ENCODE assay signal across 21 cellular contexts in the genomic region with DNA sequence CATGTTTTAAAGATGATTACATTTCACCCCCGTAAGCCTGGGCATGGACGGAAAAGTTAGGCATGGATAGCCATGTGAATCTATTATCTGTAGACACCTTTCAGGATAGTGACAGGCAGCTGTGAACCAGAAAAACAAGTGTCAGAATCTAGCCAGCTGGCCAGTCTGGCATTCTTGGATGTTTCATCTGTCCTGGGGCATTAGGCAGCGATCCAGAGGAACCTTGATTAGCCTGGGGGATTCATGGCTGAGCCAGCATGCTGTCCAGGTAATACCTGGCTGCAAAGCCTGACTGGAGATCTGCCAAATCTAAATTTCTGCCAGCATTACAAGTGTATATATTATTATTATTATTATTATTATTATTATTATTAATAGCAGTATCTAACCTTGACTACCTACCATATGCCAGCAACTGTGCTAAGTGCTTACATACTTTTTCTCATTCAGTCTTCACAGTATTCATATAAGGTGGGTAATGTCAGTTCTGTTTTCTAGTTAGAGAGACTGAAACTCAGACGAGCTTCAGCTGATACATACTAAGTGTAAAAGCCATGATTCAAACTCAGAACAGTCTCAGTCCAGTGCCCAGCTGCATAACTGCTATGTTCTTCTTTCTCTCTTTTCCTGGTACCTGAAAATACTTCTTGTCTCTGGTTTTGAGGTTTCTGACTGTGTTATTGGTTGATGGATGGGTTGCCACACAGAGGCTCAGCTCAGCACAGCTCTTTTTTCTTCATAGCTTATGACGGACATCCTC. TPM values are rescaled to one million over a fixed set of nuclear protein-coding genes. Genes with fewer than 3 reads are reported as not detected.
DNase-seq lines count a peak whose midpoint lies in the region; ATAC-seq and TF ChIP-seq lines count a peak whose summit lies in the region.
"Had no signal": no experiment of that assay in that cellular context is flagged by ENCODE, and none has a peak within 500 bp of the region (broad histone marks: within the 10 kb centered on the region; RNA-seq: fewer than 3 reads in every experiment).

No MANE protein-coding gene starts in this region.

- H3K4me3 Mint-ChIP-seq in stimulated activated naive CD8-positive, alpha-beta T cell treated with anti-CD3 and anti-CD28 coated beads, Interleukin-15, Interleukin-2, amounts not matched to agents 100 ng/mL and 50 ng/mL, for 24 hours, result no peak overlapping the region
- H3K4me3 Mint-ChIP-seq in stimulated activated naive CD8-positive, alpha-beta T cell treated with anti-CD3 and anti-CD28 coated beads, Interleukin-15, amount 100 ng/mL, for 72 hours, result no peak overlapping the region
- peak overlapping the region; percentile 6 for H3K4me3 Mint-ChIP-seq in central memory CD8-positive, alpha-beta T cell
- H3K4me3 Mint-ChIP-seq: CD8-positive, alpha-beta T cell had no signal

- ATAC-seq in stimulated activated naive CD8-positive, alpha-beta T cell treated with anti-CD3 and anti-CD28 coated beads, Interleukin-15, amount 100 ng/mL, for 72 hours, result no peak
- ATAC-seq in PC-3, result no peak
- no peak for ATAC-seq in central memory CD8-positive, alpha-beta T cell (replicated peaks; ENCODE audit: extremely low read depth, poor library complexity, severe bottlenecking)
- ATAC-seq: CD8-positive, alpha-beta T cell; Panc1 had no signal

- no peak for DNase-seq in stimulated activated naive CD8-positive, alpha-beta T cell treated with anti-CD3 and anti-CD28 coated beads, Interleukin-15, amount 100 ng/mL, for 72 hours
- peak; percentile 37 for DNase-seq in PC-3
- no peak for DNase-seq in central memory CD8-positive, alpha-beta T cell (ENCODE audit: low spot score in 2 of 2)
- DNase-seq in AML-193 (lab: John Stamatoyannopoulos, UW), result no peak
- no peak for DNase-seq in dermis blood vessel endothelial cell
- no peak for DNase-seq in HEK293T (ENCODE audit: extremely low spot score)
- DNase-seq: ACHN; Calu3; CD8-positive, alpha-beta T cell; DMS153; KG1; MV-4-11; NCI-H1694; NCI-H2081; NCI-H2171; NCI-H345; NCI-H526 treated with DMSO at 0.1 percent for 48 hours; SJCRH30 had no signal

- no peak overlapping the region for H3K4me2 ChIP-seq in PC-3 (ENCODE audit: low read length)
- H3K4me2 ChIP-seq: BLaER1 treated with 17β-estradiol and CSF1 and Interleukin-3, amounts not matched to agents 10 nM and 100 nM had no signal

- H3K27ac Mint-ChIP-seq in stimulated activated naive CD8-positive, alpha-beta T cell treated with anti-CD3 and anti-CD28 coated beads, Interleukin-15, Interleukin-2, amounts not matched to agents 100 ng/mL and 50 ng/mL, for 24 hours, result peak overlapping the region; percentile 57
- H3K27ac Mint-ChIP-seq in stimulated activated naive CD8-positive, alpha-beta T cell treated with anti-CD3 and anti-CD28 coated beads, Interleukin-15, amount 100 ng/mL, for 72 hours, result no peak overlapping the region
- no peak overlapping the region for H3K27ac Mint-ChIP-seq in central memory CD8-positive, alpha-beta T cell (ENCODE audit: low read depth)
- H3K27ac Mint-ChIP-seq: CD8-positive, alpha-beta T cell had no signal

- no TSS peak for BruUV-seq in PC-3 (replicated peaks; lab: Mats Ljungman, UMichigan)

- H2AFZ ChIP-seq in PC-3 (ENCODE audit: low read length), result no peak overlapping the region

- no peak overlapping the region for H3K9ac ChIP-seq in PC-3 (ENCODE audit: low read length)
- H3K9ac ChIP-seq: BLaER1 treated with 17β-estradiol and CSF1 and Interleukin-3, amounts not matched to agents 10 nM and 100 nM had no signal

- H3K27ac ChIP-seq in PC-3 (ENCODE audit: low read length), result no peak overlapping the region
- H3K27ac ChIP-seq: BLaER1 treated with 17β-estradiol and CSF1 and Interleukin-3, amounts not matched to agents 10 nM and 100 nM; SJCRH30 had no signal

- no peaks in the 10 kb centered on the region for H3F3A ChIP-seq in PC-3 (ENCODE audit: low read length, unreplicated experiment)

- CTCF ChIA-PET in PC-3 (lab: Charles Lee), result no interaction called here
- CTCF ChIA-PET in HEK293T (lab: Yijun Ruan, JAX), result no interaction called here

- no peaks in the 10 kb centered on the region for H3K27me3 ChIP-seq in PC-3 (ENCODE audit: low read length)
- H3K27me3 ChIP-seq: BLaER1 treated with 17β-estradiol and CSF1 and Interleukin-3, amounts not matched to agents 10 nM and 100 nM; SJCRH30 had no signal

- no peak for TF ChIP-seq CTCF in PC-3 (conservative IDR thresholded peaks at IDR 0.05; ENCODE audit: low read depth, low read length)

- no peaks in the 10 kb centered on the region for H3K9me3 Mint-ChIP-seq in stimulated activated naive CD8-positive, alpha-beta T cell treated with anti-CD3 and anti-CD28 coated beads, Interleukin-15, Interleukin-2, amounts not matched to agents 100 ng/mL and 50 ng/mL, for 24 hours
- H3K9me3 Mint-ChIP-seq in stimulated activated naive CD8-positive, alpha-beta T cell treated with anti-CD3 and anti-CD28 coated beads, Interleukin-15, amount 100 ng/mL, for 72 hours, result no peaks in the 10 kb centered on the region
- H3K9me3 Mint-ChIP-seq in central memory CD8-positive, alpha-beta T cell, result no peaks in the 10 kb centered on the region
- H3K9me3 Mint-ChIP-seq: CD8-positive, alpha-beta T cell had no signal

- H3K79me2 ChIP-seq in PC-3 (ENCODE audit: low read length), result no peaks in the 10 kb centered on the region

- no peaks in the 10 kb centered on the region for H3K9me2 ChIP-seq in PC-3 (replicated peaks; ENCODE audit: low read length)

- no peak overlapping the region for H3K4me3 ChIP-seq in PC-3 (ENCODE audit: low read length)
- H3K4me3 ChIP-seq: BLaER1 treated with 17β-estradiol and CSF1 and Interleukin-3, amounts not matched to agents 10 nM and 100 nM; SJCRH30 had no signal

- peaks cover 5% of the 10 kb centered on the region; the same call in 1 of the 2 replicates for H4K20me1 ChIP-seq in PC-3 (ENCODE audit: low read length)

- intact Hi-C loops in PC-3 (cut with micrococcal nuclease), result no loop called here

- H3K36me3 ChIP-seq in PC-3 (ENCODE audit: low read depth, low read length), result no peaks in the 10 kb centered on the region
- H3K36me3 ChIP-seq: SJCRH30 had no signal

- H3K4me1 Mint-ChIP-seq in stimulated activated naive CD8-positive, alpha-beta T cell treated with anti-CD3 and anti-CD28 coated beads, Interleukin-15, Interleukin-2, amounts not matched to agents 100 ng/mL and 50 ng/mL, for 24 hours (ENCODE audit: low read depth), result peaks cover 96% of the 10 kb centered on the region
- peaks cover 85% of the 10 kb centered on the region for H3K4me1 Mint-ChIP-seq in stimulated activated naive CD8-positive, alpha-beta T cell treated with anti-CD3 and anti-CD28 coated beads, Interleukin-15, amount 100 ng/mL, for 72 hours
- peaks cover 78% of the 10 kb centered on the region for H3K4me1 Mint-ChIP-seq in central memory CD8-positive, alpha-beta T cell

- no peaks in the 10 kb centered on the region for H3K9me3 ChIP-seq in PC-3 (ENCODE audit: low read length)
- H3K9me3 ChIP-seq: SJCRH30 had no signal

- POLR2A ChIA-PET in PC-3 (lab: Charles Lee; ENCODE audit: unreplicated experiment), result no interaction called here
- POLR2A ChIA-PET in HEK293T (lab: Yijun Ruan, JAX), result no interaction called here

- H3K36me3 Mint-ChIP-seq in stimulated activated naive CD8-positive, alpha-beta T cell treated with anti-CD3 and anti-CD28 coated beads, Interleukin-15, Interleukin-2, amounts not matched to agents 100 ng/mL and 50 ng/mL, for 24 hours (ENCODE audit: low read depth), result peaks cover 4% of the 10 kb centered on the region
- H3K36me3 Mint-ChIP-seq in central memory CD8-positive, alpha-beta T cell (ENCODE audit: insufficient read depth), result peaks cover 7% of the 10 kb centered on the region

- no peaks in the 10 kb centered on the region for H3K27me3 Mint-ChIP-seq in stimulated activated naive CD8-positive, alpha-beta T cell treated with anti-CD3 and anti-CD28 coated beads, Interleukin-15, Interleukin-2, amounts not matched to agents 100 ng/mL and 50 ng/mL, for 24 hours
- no peaks in the 10 kb centered on the region for H3K27me3 Mint-ChIP-seq in stimulated activated naive CD8-positive, alpha-beta T cell treated with anti-CD3 and anti-CD28 coated beads, Interleukin-15, amount 100 ng/mL, for 72 hours
- no peaks in the 10 kb centered on the region for H3K27me3 Mint-ChIP-seq in central memory CD8-positive, alpha-beta T cell

- peaks cover 22% of the 10 kb centered on the region for H3K4me1 ChIP-seq in PC-3 (ENCODE audit: insufficient read depth, low read length)
- H3K4me1 ChIP-seq: SJCRH30 had no signal

TF ChIP-seq in HEK293T, 16 proteins besides CTCF, POLR2A, EP300 and RAD21:
- TF ChIP-seq SUZ12 (IDR thresholded peaks at IDR 0.05) (no peak), SP1 (IDR thresholded peaks at IDR 0.05) (no peak), TARDBP (IDR thresholded peaks at IDR 0.05) (no peak), ARNT (IDR thresholded peaks at IDR 0.05) (no peak), ELF4 (IDR thresholded peaks at IDR 0.05) (no peak), FOXA1 (IDR thresholded peaks at IDR 0.05) (no peak), L3MBTL2 (conservative IDR thresholded peaks at IDR 0.05) (no peak), BHLHE40 (IDR thresholded peaks at IDR 0.05; ENCODE audit: borderline replicate concordance) (no peak)
- TF ChIP-seq, protein P1, sequence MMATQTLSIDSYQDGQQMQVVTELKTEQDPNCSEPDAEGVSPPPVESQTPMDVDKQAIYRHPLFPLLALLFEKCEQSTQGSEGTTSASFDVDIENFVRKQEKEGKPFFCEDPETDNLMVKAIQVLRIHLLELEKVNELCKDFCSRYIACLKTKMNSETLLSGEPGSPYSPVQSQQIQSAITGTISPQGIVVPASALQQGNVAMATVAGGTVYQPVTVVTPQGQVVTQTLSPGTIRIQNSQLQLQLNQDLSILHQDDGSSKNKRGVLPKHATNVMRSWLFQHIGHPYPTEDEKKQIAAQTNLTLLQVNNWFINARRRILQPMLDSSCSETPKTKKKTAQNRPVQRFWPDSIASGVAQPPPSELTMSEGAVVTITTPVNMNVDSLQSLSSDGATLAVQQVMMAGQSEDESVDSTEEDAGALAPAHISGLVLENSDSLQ (IDR thresholded peaks at IDR 0.05), result no peak

RNA-seq across cellular contexts. Expression of a gene that starts 12.8 kb away (rescaled TPM):
- total RNA-seq in PC-3 (2014; rRNA removed) (4.7 and 10.9 TPM in 2 replicates), dermis blood vessel endothelial cell (11.6 and 13.3 TPM in 2 replicates)
